8 cellular contexts compared by ENCODE assay signal in genomic region chr22:36368359-36368983, GRCh38. TPM values are rescaled to one million over a fixed set of nuclear protein-coding genes. Genes with fewer than 3 reads are reported as not detected.
A peak's percentile ranks its signal among the peaks of the same experiment; 100 is the strongest.
DNase-seq lines count a peak whose midpoint lies in the region; ATAC-seq and TF ChIP-seq lines count a peak whose summit lies in the region.

No MANE protein-coding gene starts in this region.

- H3K36me3 ChIP-seq in BE2C = no peaks in the 10 kb centered on the region; the same call in 1 of the 2 replicates
- H3K36me3 ChIP-seq in stomach smooth muscle (ENCODE audit: control insufficient read depth in 2 of 2, insufficient read depth in 2 of 2, low read length in 2 of 2) = peaks cover 3 to 4% of the 10 kb centered on the region in 2 donors

- H3K4me1 ChIP-seq in BE2C (peaks cover 29% of the 10 kb centered on the region), stomach smooth muscle (ENCODE audit: control insufficient read depth, insufficient read depth, low read length) (peaks cover 99% of the 10 kb centered on the region)

- H3K9ac ChIP-seq in stomach smooth muscle (ENCODE audit: low read length in 2 of 2) = peak overlapping the region in 1 of 2 donors; percentile 55

- DNase-seq in BE2C (peak; percentile 86), LHCN-M2 (ENCODE audit: low read depth) (peak; percentile 88), astrocyte of the hippocampus (ENCODE audit: low read depth, low spot score) (peak; percentile 90), iPS-NIHi7 (ENCODE audit: extremely low spot score) (peak; percentile 78), omental fat pad (ENCODE audit: low spot score) (no peak), HuH-7 (ENCODE audit: low spot score) (no peak), NCI-H510A treated with DMSO at 0.1 percent for 48 hours (lab: John Stamatoyannopoulos, UW) (no peak)

- no peak for ATAC-seq in omental fat pad (ENCODE audit: low FRiP score)

- peak overlapping the region; percentile 77 for H3K27ac ChIP-seq in stomach smooth muscle (ENCODE audit: low read length)

- TF ChIP-seq CTCF in BE2C (IDR thresholded peaks at IDR 0.05; ENCODE audit: low read depth, low read length) (peak; percentile 36; the same call in 1 of the 2 replicates), omental fat pad (IDR thresholded peaks at IDR 0.05) (no peak)

- H3K9me3 ChIP-seq in BE2C (no peaks in the 10 kb centered on the region), stomach smooth muscle (ENCODE audit: control insufficient read depth in 2 of 2, low read length in 2 of 2) (no peaks in the 10 kb centered on the region)

- H3K27me3 ChIP-seq in BE2C (no peaks in the 10 kb centered on the region), stomach smooth muscle (ENCODE audit: control insufficient read depth in 1 of 2, insufficient read depth in 2 of 2, low read length in 2 of 2) (no peaks in the 10 kb centered on the region)

- no peak overlapping the region for H3K4me3 ChIP-seq in BE2C (ENCODE audit: low read depth, low read length)
- H3K4me3 ChIP-seq in stomach smooth muscle (ENCODE audit: low read length in 2 of 2) = peak overlapping the region in 1 of 2 donors; percentile 63

RNA-seq across cellular contexts. Expression of gene MYH9, which starts 19.3 kb away (rescaled TPM):
- 101 TPM for polyA plus RNA-seq in BE2C (2012; ENCODE audit: insufficient read depth, insufficient read length, low read depth)
- total RNA-seq in LHCN-M2 (2014; rRNA removed) (481 and 492 TPM in 2 replicates), omental fat pad (100 to 1,000 TPM; 225 to 463 (median 370) TPM)
- polyA plus RNA-seq in LHCN-M2 (2012) = 762 TPM

Comparison
In these comparisons a context has a peak if more than half of its experiments do, and no peak if none do; other contexts are left out.
1. DNase-seq: peak in BE2C (single experiment), LHCN-M2 (single experiment), astrocyte of the hippocampus (single experiment) and iPS-NIHi7 (single experiment); none in omental fat pad (single experiment), HuH-7 (single experiment) and NCI-H510A treated with DMSO at 0.1 percent for 48 hours (single experiment).